8 cellular contexts compared by ENCODE assay signal in genomic region chr17:50094753-50095616, GRCh38. TPM values are rescaled to one million over a fixed set of nuclear protein-coding genes. Genes with fewer than 3 reads are reported as not detected.
DNase-seq lines count a peak whose midpoint lies in the region; ATAC-seq and TF ChIP-seq lines count a peak whose summit lies in the region.

PDK2 (plus strand) TSS chr17:50095351; CDS start chr17:50095436, 85 bp downstream.

- H3K27ac ChIP-seq in Panc1 (ENCODE audit: low read length) (peak within 1 kb of the TSS; percentile 86), esophagus (ENCODE audit: low read depth in 2 of 2, low read length in 1 of 2) (peak within 1 kb of the TSS; percentile 77 to 79), muscle layer of colon (ENCODE audit: low read depth, low read length) (peak within 1 kb of the TSS; percentile 96)

- peaks cover 2% of the 10 kb centered on the region; the same call in 1 of the 2 replicates for H3K36me3 ChIP-seq in Panc1 (ENCODE audit: control insufficient read depth, insufficient read depth, low read length)
- peaks cover 0 to 11% of the 10 kb centered on the region in 2 donors for H3K36me3 ChIP-seq in esophagus (ENCODE audit: control insufficient read depth in 2 of 2, insufficient read depth in 2 of 2, low read length in 1 of 2)
- peaks cover 26% of the 10 kb centered on the region for H3K36me3 ChIP-seq in muscle layer of colon (ENCODE audit: insufficient read depth, low read length)

- no peak for TF ChIP-seq CTCF in Panc1 (IDR thresholded peaks at IDR 0.05)

- no peaks in the 10 kb centered on the region for H3K27me3 ChIP-seq in Panc1 (ENCODE audit: control insufficient read depth, insufficient read depth, low read length)
- H3K27me3 ChIP-seq in esophagus (ENCODE audit: control insufficient read depth in 1 of 2, insufficient read depth in 2 of 2, low read length in 2 of 2): no peaks in the 10 kb centered on the region
- no peaks in the 10 kb centered on the region for H3K27me3 ChIP-seq in muscle layer of colon (ENCODE audit: control insufficient read depth in 1 of 2, insufficient read depth in 2 of 2, low read length in 2 of 2)

- 1% methylated on average over 68 of the region's 68 CpGs for WGBS in esophagus, 2 donors

- no TSS peak for BruUV-seq in Panc1 (replicated peaks; lab: Mats Ljungman, UMichigan)

- peak; percentile 95 for DNase-seq in DMS53 treated with DMSO at 0.1 percent for 48 hours (lab: John Stamatoyannopoulos, UW; ENCODE audit: unreplicated experiment)
- peak; percentile 83 for DNase-seq in KG1 (lab: John Stamatoyannopoulos, UW)
- DNase-seq in Panc1 (ENCODE audit: low read depth, low spot score): no peak
- peak; percentile 95 to 97 for DNase-seq in activated T-cell treated with anti-CD3 and anti-CD28 coated beads, Interleukin-2, amount 50 U/mL, for 48 hours
- DNase-seq in stimulated activated CD8-positive, alpha-beta memory T cell treated with anti-CD3 and anti-CD28 coated beads, Interleukin-7, amount 100 ng/mL, for 1 hour (ENCODE audit: low read depth in 2 of 2): peak; percentile 91 to 92

- intact Hi-C loops in Panc1 (cut with micrococcal nuclease; ENCODE audit: unreplicated experiment): loop anchor here (2.0 kb wide), 1 partner anchor 202 kb away; no protein-coding TSS in a partner anchor

- H3K9me3 ChIP-seq in Panc1 (ENCODE audit: control insufficient read depth, insufficient read depth, low read depth, low read length): no peaks in the 10 kb centered on the region
- H3K9me3 ChIP-seq in esophagus (ENCODE audit: control insufficient read depth in 2 of 2, insufficient read depth in 1 of 2, low read depth in 1 of 2, low read length in 1 of 2): no peaks in the 10 kb centered on the region
- H3K9me3 ChIP-seq in muscle layer of colon (ENCODE audit: low read length): no peaks in the 10 kb centered on the region

- H3K4me3 ChIP-seq in Panc1 (ENCODE audit: low read depth in 2 of 2, low read length in 2 of 2) (peak within 1 kb of the TSS; percentile 73 to 75), esophagus (ENCODE audit: low read depth in 1 of 2, low read length in 2 of 2) (peak within 1 kb of the TSS; percentile 81 to 83), muscle layer of colon (ENCODE audit: low read depth in 1 of 2, low read length in 2 of 2) (peak within 1 kb of the TSS; percentile 80 to 92)

- ATAC-seq in GM21737 (IDR thresholded peaks at IDR 0.05; ENCODE audit: unreplicated experiment) (peak; percentile 81), Panc1 (peak; percentile 89)

- in situ Hi-C loops in Panc1 (cut with HindIII; ENCODE audit: low pct_unique_long_range_greater_than_20kb, low sequenced_read_pairs): no loop called here

- POLR2A ChIA-PET in Panc1 (lab: Charles Lee): interaction anchor here (0.6 kb wide), 2 partner anchors 87 to 1097 kb away, joined by 6 to 11 read pairs; no protein-coding TSS in a partner anchor

- H3K9ac ChIP-seq in muscle layer of colon (ENCODE audit: low read length): peak within 1 kb of the TSS; percentile 39

- CTCF ChIA-PET in Panc1 (lab: Charles Lee): interaction anchor here (0.6 to 2.7 kb wide), 16 partner anchors 14 to 202 kb away, joined by 3 to 12 read pairs (median 4); partner anchors contain the start of gene SAMD14

- H3K4me1 ChIP-seq in Panc1 (ENCODE audit: control insufficient read depth, insufficient read depth, low read length): peaks cover 32% of the 10 kb centered on the region
- H3K4me1 ChIP-seq in esophagus (ENCODE audit: control insufficient read depth in 2 of 2, insufficient read depth in 2 of 2, low read length in 1 of 2): peaks cover 8 to 16% of the 10 kb centered on the region in 2 donors
- H3K4me1 ChIP-seq in muscle layer of colon (ENCODE audit: insufficient read depth, low read length): peaks cover 19% of the 10 kb centered on the region

RNA-seq across cellular contexts. Expression of gene PDK2, which starts in this region (rescaled TPM):
- 46.0 TPM for total RNA-seq in Panc1 (2021; ENCODE audit: unreplicated experiment)
- 79.3 TPM for polyA plus RNA-seq in Panc1 (2012; ENCODE audit: insufficient read length)
- 10 to 100 TPM; 12.1 to 13.5 TPM for polyA plus RNA-seq in esophagus
